ENCODE assay signal across 17 cellular contexts in genomic region chr2:237729681-237730475, GRCh38.
DNase-seq lines count a peak whose midpoint lies in the region; ATAC-seq, FAIRE-seq and TF ChIP-seq lines count a peak whose summit lies in the region.
"Had no signal": no experiment of that assay in that cellular context is flagged by ENCODE, and none has a peak within 500 bp of the region (broad histone marks: within the 10 kb centered on the region; RNA-seq: fewer than 3 reads in every experiment).

No MANE protein-coding gene starts in this region.

- H3K27me3 Mint-ChIP-seq in central memory CD8-positive, alpha-beta T cell = no peaks in the 10 kb centered on the region
- H3K27me3 Mint-ChIP-seq: activated naive CD8-positive, alpha-beta T cell treated with anti-CD3 and anti-CD28 coated beads, Interleukin-2, amount 50 U/mL, for 24 hours had no signal

- no peak for FAIRE-seq in GM12892 (lab: Jason Lieb, UNC)
- FAIRE-seq: frontal cortex, keratinocyte, RCC 7860 had no signal

- no peaks in the 10 kb centered on the region for H4K20me1 ChIP-seq in GM23248 (ENCODE audit: insufficient read depth)
- H4K20me1 ChIP-seq in osteoblast (ENCODE audit: insufficient read depth, low read length) = no peaks in the 10 kb centered on the region

- H3K27me3 ChIP-seq in GM23248 (replicated peaks; ENCODE audit: insufficient read depth) = no peaks in the 10 kb centered on the region
- H3K27me3 ChIP-seq in osteoblast (ENCODE audit: insufficient read depth, low read length) = no peaks in the 10 kb centered on the region
- H3K27me3 ChIP-seq: colonic mucosa, suprapubic skin had no signal

- H3K4me1 Mint-ChIP-seq in central memory CD8-positive, alpha-beta T cell = peaks cover 72% of the 10 kb centered on the region

- no peak for ATAC-seq in central memory CD8-positive, alpha-beta T cell (replicated peaks; ENCODE audit: extremely low read depth, poor library complexity, severe bottlenecking)
- ATAC-seq: activated naive CD8-positive, alpha-beta T cell treated with anti-CD3 and anti-CD28 coated beads, Interleukin-2, amount 50 U/mL, for 24 hours had no signal

- TF ChIP-seq POLR2A in GM12892 (IDR thresholded peaks at IDR 0.05; ENCODE audit: low read depth, low read length) = no peak

- H3K4me2 ChIP-seq in GM23248 (ENCODE audit: unreplicated experiment) = peak overlapping the region; percentile 76
- peak overlapping the region; percentile 77 for H3K4me2 ChIP-seq in osteoblast (ENCODE audit: insufficient read depth, low read length)

- in situ Hi-C loops in GM23248 (cut with MboI) = no loop called here

- H2AFZ ChIP-seq in GM23248 (no peak overlapping the region), osteoblast (ENCODE audit: low read length) (no peak overlapping the region)

- TF ChIP-seq CTCF in osteoblast (IDR thresholded peaks at IDR 0.05; ENCODE audit: extremely low read depth, low read depth, low read length) = no peak

- H3K4me1 ChIP-seq in GM23248 (ENCODE audit: insufficient read depth) = peaks cover 50% of the 10 kb centered on the region
- peaks cover 44% of the 10 kb centered on the region for H3K4me1 ChIP-seq in osteoblast (ENCODE audit: insufficient read depth, low read length)

- peak; percentile 65 for DNase-seq in AG20443 (ENCODE audit: low spot score)
- peak; percentile 86 for DNase-seq in GM23248
- no peak for DNase-seq in central memory CD8-positive, alpha-beta T cell (ENCODE audit: low spot score in 2 of 2)
- DNase-seq in osteoblast (ENCODE audit: insufficient read length, low spot score, missing footprints) = peak; percentile 88
- no peak for DNase-seq in GM12892 (ENCODE audit: insufficient read length)
- no peak for DNase-seq in stimulated activated CD8-positive, alpha-beta memory T cell treated with anti-CD3 and anti-CD28 coated beads, Interleukin-4, amount 100 ng/mL, for 48 hours
- no peak for DNase-seq in activated CD4-positive, CD25-positive, alpha-beta regulatory T cell treated with anti-CD3 and anti-CD28 coated beads, Interleukin-2, amount 50 U/mL, for 72 hours
- DNase-seq in SHP77 treated with DMSO at 0.1 percent for 48 hours (lab: John Stamatoyannopoulos, UW) = no peak
- DNase-seq: activated CD4-positive, alpha-beta T cell treated with anti-CD3 and anti-CD28 coated beads, Interleukin-2, amount 50 U/mL, for 48 hours; activated naive CD8-positive, alpha-beta T cell treated with anti-CD3 and anti-CD28 coated beads, Interleukin-2, amount 50 U/mL, for 24 hours; colonic mucosa; COR-L47 had no signal

- H3K27ac ChIP-seq in GM23248 = peak overlapping the region; percentile 89
- H3K27ac ChIP-seq in osteoblast (ENCODE audit: low read depth, low read length) = peak overlapping the region; percentile 84
- H3K27ac ChIP-seq: colonic mucosa, suprapubic skin had no signal

- peak overlapping the region; percentile 54 for H3K4me3 Mint-ChIP-seq in central memory CD8-positive, alpha-beta T cell
- H3K4me3 Mint-ChIP-seq: activated naive CD8-positive, alpha-beta T cell treated with anti-CD3 and anti-CD28 coated beads, Interleukin-2, amount 50 U/mL, for 24 hours; T-helper 1 cell treated with Interleukin-12 subunit alpha and Interleukin-12 subunit beta and Interleukin-4 antibody, amounts not matched to agents 30 μg/mL and 1 μg/mL, for 36 hours had no signal

- peaks cover 96% of the 10 kb centered on the region for H3K79me2 ChIP-seq in GM23248 (ENCODE audit: insufficient read depth)
- H3K79me2 ChIP-seq in osteoblast (ENCODE audit: insufficient read depth, low read length) = peaks cover 49% of the 10 kb centered on the region

- H3K9me3 ChIP-seq in GM23248 (ENCODE audit: low read depth) (no peaks in the 10 kb centered on the region), osteoblast (ENCODE audit: low read depth, low read length) (no peaks in the 10 kb centered on the region)
- H3K9me3 ChIP-seq: colonic mucosa, suprapubic skin had no signal

- 12 to 14% methylated on average over 12 of the region's 12 CpGs for WGBS in GM23248 (ENCODE audit: low coverage in 1 of 2, low lambda C conversion rate in 2 of 2, missing lambda C conversion rate in 2 of 2), 2 experiments

- H3K9me2 ChIP-seq in GM23248 (ENCODE audit: insufficient read depth) = no peaks in the 10 kb centered on the region

- H3F3A ChIP-seq in GM23248 (ENCODE audit: insufficient read depth) = peaks cover 38% of the 10 kb centered on the region

- H3K9me3 Mint-ChIP-seq in central memory CD8-positive, alpha-beta T cell = no peaks in the 10 kb centered on the region
- H3K9me3 Mint-ChIP-seq: activated naive CD8-positive, alpha-beta T cell treated with anti-CD3 and anti-CD28 coated beads, Interleukin-2, amount 50 U/mL, for 24 hours; T-helper 1 cell treated with Interleukin-12 subunit alpha and Interleukin-12 subunit beta and Interleukin-4 antibody, amounts not matched to agents 30 μg/mL and 1 μg/mL, for 36 hours had no signal

- peak overlapping the region; percentile 78 for H3K9ac ChIP-seq in GM23248

- H3K4me3 ChIP-seq in GM23248 (peak overlapping the region; percentile 58), osteoblast (ENCODE audit: insufficient read depth, low read length) (peak overlapping the region; percentile 8)
- H3K4me3 ChIP-seq: colonic mucosa, suprapubic skin had no signal

- peak overlapping the region; percentile 88 for H3K27ac Mint-ChIP-seq in central memory CD8-positive, alpha-beta T cell (ENCODE audit: low read depth)
- H3K27ac Mint-ChIP-seq: activated naive CD8-positive, alpha-beta T cell treated with anti-CD3 and anti-CD28 coated beads, Interleukin-2, amount 50 U/mL, for 24 hours; T-helper 1 cell treated with Interleukin-12 subunit alpha and Interleukin-12 subunit beta and Interleukin-4 antibody, amounts not matched to agents 30 μg/mL and 1 μg/mL, for 36 hours had no signal

- peaks cover 31% of the 10 kb centered on the region for H3K36me3 Mint-ChIP-seq in central memory CD8-positive, alpha-beta T cell (ENCODE audit: insufficient read depth)

- no peaks in the 10 kb centered on the region for H3K36me3 ChIP-seq in GM23248 (ENCODE audit: low read depth)
- no peaks in the 10 kb centered on the region for H3K36me3 ChIP-seq in osteoblast (ENCODE audit: insufficient read depth, low read length)
- H3K36me3 ChIP-seq: colonic mucosa, suprapubic skin had no signal

Comparison
In these comparisons a context has a peak if more than half of its experiments do, and no peak if none do; other contexts are left out.
1. DNase-seq: peak in AG20443 (single experiment), GM23248 (single experiment) and osteoblast (single experiment); none in central memory CD8-positive, alpha-beta T cell (0 of 2), GM12892 (single experiment), stimulated activated CD8-positive, alpha-beta memory T cell treated with anti-CD3 and anti-CD28 coated beads, Interleukin-4, amount 100 ng/mL, for 48 hours (single experiment), activated CD4-positive, CD25-positive, alpha-beta regulatory T cell treated with anti-CD3 and anti-CD28 coated beads, Interleukin-2, amount 50 U/mL, for 72 hours (single experiment) and SHP77 treated with DMSO at 0.1 percent for 48 hours (single experiment).